ENCODE assay signal across 8 cellular contexts in genomic region chr13:44578064-44578394, GRCh38. TPM values are rescaled to one million over a fixed set of nuclear protein-coding genes. Genes with fewer than 3 reads are reported as not detected.
DNase-seq lines count a peak whose midpoint lies in the region; ATAC-seq and TF ChIP-seq lines count a peak whose summit lies in the region.

No MANE protein-coding gene starts in this region.

- H3K36me3 Mint-ChIP-seq in activated CD4-positive, alpha-beta T cell treated with anti-CD3 and anti-CD28 coated beads, Interleukin-2, amount 10 ng/mL, durations not matched to agents 7 days and 5 days (ENCODE audit: low read depth) = peaks cover 12% of the 10 kb centered on the region

- no peak overlapping the region for H3K23ac ChIP-seq in trophoblast cell (ENCODE audit: low read length)

- H2BK12ac ChIP-seq in trophoblast cell (ENCODE audit: low read length) = peak overlapping the region; percentile 27

- POLR2A ChIA-PET in activated CD4-positive, alpha-beta T cell treated with anti-CD3 and anti-CD28 coated beads, Interleukin-2, amount 10 ng/mL, durations not matched to agents 7 days and 5 days (lab: Charles Lee) = no interaction called here

- H3K27me3 Mint-ChIP-seq in activated CD4-positive, alpha-beta T cell treated with anti-CD3 and anti-CD28 coated beads, Interleukin-2, amount 10 ng/mL, durations not matched to agents 7 days and 5 days = peaks cover 17% of the 10 kb centered on the region

- WGBS in esophagus squamous epithelium, 2 donors = 6% methylated on average over 6 to 8 of the region's 15 CpGs
- WGBS in trophoblast cell (ENCODE audit: extremely low coverage, insufficient coverage, insufficient read length) = no CpG with 5 or more reads among the region's 15 CpGs

- CTCF ChIA-PET in activated CD4-positive, alpha-beta T cell treated with anti-CD3 and anti-CD28 coated beads, Interleukin-2, amount 10 ng/mL, durations not matched to agents 7 days and 5 days (lab: Charles Lee) = no interaction called here

- H4K8ac ChIP-seq in trophoblast cell (ENCODE audit: low read depth, low read length) = peak overlapping the region; percentile 68

- H4K91ac ChIP-seq in trophoblast cell (ENCODE audit: low read depth, low read length) = peak overlapping the region; percentile 90

- ATAC-seq in HG02870 (IDR thresholded peaks at IDR 0.05; ENCODE audit: unreplicated experiment) = no peak
- no peak for ATAC-seq in HG03565 (IDR thresholded peaks at IDR 0.05; ENCODE audit: unreplicated experiment)

- no peak for TF ChIP-seq CTCF in esophagus squamous epithelium (IDR thresholded peaks at IDR 0.05)

- intact Hi-C loops in esophagus squamous epithelium (cut with DNase I) = loop anchor here (10.0 kb wide), 1 partner anchor 387 kb away; no protein-coding TSS in a partner anchor

- peak overlapping the region; percentile 95 for H3K4me3 Mint-ChIP-seq in activated CD4-positive, alpha-beta T cell treated with anti-CD3 and anti-CD28 coated beads, Interleukin-2, amount 10 ng/mL, durations not matched to agents 7 days and 5 days

- H3K27ac ChIP-seq in SK-N-MC (peak overlapping the region; percentile 89), esophagus squamous epithelium (peak overlapping the region; percentile 93 to 99 (median 97)), trophoblast cell (ENCODE audit: low read depth, low read length) (peak overlapping the region; percentile 98)

- H3K4me1 ChIP-seq in esophagus squamous epithelium = peaks cover 19 to 40% (median 25%) of the 10 kb centered on the region in 3 donors
- peaks cover 13 to 20% of the 10 kb centered on the region in 2 experiments for H3K4me1 ChIP-seq in trophoblast cell (ENCODE audit: control insufficient read depth in 1 of 2, insufficient read depth in 2 of 2, low read length in 2 of 2)

- H3K9me3 Mint-ChIP-seq in activated CD4-positive, alpha-beta T cell treated with anti-CD3 and anti-CD28 coated beads, Interleukin-2, amount 10 ng/mL, durations not matched to agents 7 days and 5 days = no peaks in the 10 kb centered on the region

- H3K4me2 ChIP-seq in trophoblast cell (ENCODE audit: low read length) = peak overlapping the region; percentile 98

- H3K9me3 ChIP-seq in SK-N-MC (ENCODE audit: low read depth, low read length) (no peaks in the 10 kb centered on the region), esophagus squamous epithelium (no peaks in the 10 kb centered on the region), trophoblast cell (ENCODE audit: insufficient read depth, low read depth, low read length) (no peaks in the 10 kb centered on the region)

- H3K4ac ChIP-seq in trophoblast cell (ENCODE audit: low read depth, low read length) = peak overlapping the region; percentile 5

- H2AK5ac ChIP-seq in trophoblast cell (ENCODE audit: low read length) = no peak overlapping the region

- H3K4me3 ChIP-seq in SK-N-MC = peak overlapping the region; percentile 88
- H3K4me3 ChIP-seq in esophagus squamous epithelium = peak overlapping the region; percentile 75 to 97 (median 94)
- H3K4me3 ChIP-seq in trophoblast cell (ENCODE audit: low read depth, low read length) = peak overlapping the region; percentile 83

- TF ChIP-seq POLR2A in esophagus squamous epithelium (IDR thresholded peaks at IDR 0.05) = no peak

- peaks cover 32% of the 10 kb centered on the region for H3K4me1 Mint-ChIP-seq in activated CD4-positive, alpha-beta T cell treated with anti-CD3 and anti-CD28 coated beads, Interleukin-2, amount 10 ng/mL, durations not matched to agents 7 days and 5 days

- H3K27ac Mint-ChIP-seq in activated CD4-positive, alpha-beta T cell treated with anti-CD3 and anti-CD28 coated beads, Interleukin-2, amount 10 ng/mL, durations not matched to agents 7 days and 5 days = peak overlapping the region; percentile 34

- peaks cover 4% of the 10 kb centered on the region; the same call in 1 of the 2 replicates for H3K36me3 ChIP-seq in SK-N-MC (ENCODE audit: insufficient read depth, low read length)
- no peaks in the 10 kb centered on the region for H3K36me3 ChIP-seq in esophagus squamous epithelium
- peaks cover 3 to 4% of the 10 kb centered on the region in 2 experiments for H3K36me3 ChIP-seq in trophoblast cell (ENCODE audit: control insufficient read depth in 1 of 2, insufficient read depth in 2 of 2, low read length in 2 of 2)

- H3K14ac ChIP-seq in trophoblast cell (ENCODE audit: low read length) = peak overlapping the region; percentile 52

- H3K18ac ChIP-seq in trophoblast cell (ENCODE audit: low read length) = peak overlapping the region; percentile 77

- H4K12ac ChIP-seq in trophoblast cell (ENCODE audit: low read depth, low read length) = peak overlapping the region; percentile 57

- H3K27me3 ChIP-seq in esophagus squamous epithelium = no peaks in the 10 kb centered on the region
- H3K27me3 ChIP-seq in trophoblast cell (ENCODE audit: insufficient read depth, low read length) = no peaks in the 10 kb centered on the region

- H2AFZ ChIP-seq in trophoblast cell (ENCODE audit: insufficient read depth, low read length, poor library complexity) = peak overlapping the region; percentile 72

- H2BK5ac ChIP-seq in trophoblast cell (ENCODE audit: low read depth, low read length, poor library complexity) = peak overlapping the region; percentile 70

- H3K79me1 ChIP-seq in trophoblast cell (ENCODE audit: low read length) = peaks cover 19% of the 10 kb centered on the region

- DNase-seq in activated CD4-positive, alpha-beta T cell treated with anti-CD3 and anti-CD28 coated beads, Interleukin-2, amount 10 ng/mL, durations not matched to agents 7 days and 5 days = no peak
- no peak for DNase-seq in activated CD4-positive, alpha-beta T cell treated with anti-CD3 and anti-CD28 coated beads for 1 hour
- DNase-seq in SK-N-MC (ENCODE audit: low read depth, low spot score) = no peak
- no peak for DNase-seq in esophagus squamous epithelium (lab: John Stamatoyannopoulos, UW)
- DNase-seq in trophoblast cell = peak in 1 of 2 donors; percentile 21
- no peak for DNase-seq in middle frontal gyrus (ENCODE audit: extremely low spot score, low spot score)

- H3K9ac ChIP-seq in SK-N-MC (ENCODE audit: insufficient read length) = peak overlapping the region; percentile 89
- peak overlapping the region; percentile 90 for H3K9ac ChIP-seq in trophoblast cell (ENCODE audit: low read length)

- H3K79me2 ChIP-seq in trophoblast cell (ENCODE audit: control insufficient read depth, insufficient read depth, low read length, poor library complexity) = peaks cover 15% of the 10 kb centered on the region

- H2BK120ac ChIP-seq in trophoblast cell (ENCODE audit: insufficient read depth, low read length, poor library complexity) = peak overlapping the region; percentile 48

RNA-seq across cellular contexts. Expression of gene TSC22D1, which starts 1.9 kb away (rescaled TPM):
- total RNA-seq in activated CD4-positive, alpha-beta T cell treated with anti-CD3 and anti-CD28 coated beads, Interleukin-2, amount 10 ng/mL, durations not matched to agents 7 days and 5 days = 10 to 100 TPM; 13.3 to 13.6 TPM
- total RNA-seq in esophagus squamous epithelium = 100 to 1,000 TPM in 1 of 4 donors, 10 to 100 TPM in 3; 18.8 to 103 (median 35.1) TPM
- polyA plus RNA-seq in trophoblast cell (2013) = 66.3 and 69.3 TPM in 2 replicates
